ENCODE assay signal across 2 cellular contexts in the genomic region with DNA sequence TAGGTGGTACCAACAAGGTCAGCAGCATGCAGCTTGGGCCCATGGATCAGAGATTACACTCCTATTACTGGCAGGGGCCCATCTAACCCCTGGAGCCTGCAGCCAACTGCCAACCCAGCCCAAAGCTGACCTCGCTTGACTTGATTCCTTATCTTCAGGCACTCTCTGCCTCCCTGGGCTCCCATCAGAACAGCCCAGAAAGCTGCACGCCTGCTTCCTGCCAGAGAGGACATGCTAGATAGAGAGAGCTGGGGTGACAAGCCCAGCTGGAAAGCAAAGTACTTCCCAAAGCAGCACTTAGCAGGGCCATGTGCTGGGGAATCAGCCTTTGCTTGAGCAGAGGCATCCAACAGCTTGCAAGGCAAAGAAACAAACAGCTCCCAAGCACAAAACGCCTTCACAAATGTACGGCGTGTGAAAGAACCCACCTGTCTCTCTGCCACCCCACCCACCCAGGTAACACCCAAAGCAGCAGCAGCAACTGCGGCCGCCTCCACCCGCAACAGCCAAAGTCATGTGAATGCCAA.
TF ChIP-seq lines count a peak whose summit lies in the region.

No MANE protein-coding gene starts in this region.

TF ChIP-seq in SK-N-SH, 30 proteins besides CTCF, POLR2A, EP300 and RAD21 (continued from another document):
- no peak for TF ChIP-seq GABPA (IDR thresholded peaks at IDR 0.05; ENCODE audit: low read depth)
- TF ChIP-seq ELF1 (IDR thresholded peaks at IDR 0.05) = no peak
- TF ChIP-seq, protein P1, sequence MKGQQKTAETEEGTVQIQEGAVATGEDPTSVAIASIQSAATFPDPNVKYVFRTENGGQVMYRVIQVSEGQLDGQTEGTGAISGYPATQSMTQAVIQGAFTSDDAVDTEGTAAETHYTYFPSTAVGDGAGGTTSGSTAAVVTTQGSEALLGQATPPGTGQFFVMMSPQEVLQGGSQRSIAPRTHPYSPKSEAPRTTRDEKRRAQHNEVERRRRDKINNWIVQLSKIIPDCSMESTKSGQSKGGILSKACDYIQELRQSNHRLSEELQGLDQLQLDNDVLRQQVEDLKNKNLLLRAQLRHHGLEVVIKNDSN (IDR thresholded peaks at IDR 0.05; ENCODE audit: borderline replicate concordance, low read depth) = no peak
- TF ChIP-seq, protein P2, sequence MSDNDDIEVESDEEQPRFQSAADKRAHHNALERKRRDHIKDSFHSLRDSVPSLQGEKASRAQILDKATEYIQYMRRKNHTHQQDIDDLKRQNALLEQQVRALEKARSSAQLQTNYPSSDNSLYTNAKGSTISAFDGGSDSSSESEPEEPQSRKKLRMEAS (IDR thresholded peaks at IDR 0.05; ENCODE audit: low read depth) = no peak
- TF ChIP-seq JUND (IDR thresholded peaks at IDR 0.05) = no peak
- no peak for TF ChIP-seq TAF1 (IDR thresholded peaks at IDR 0.05; ENCODE audit: borderline replicate concordance, low read depth, low read length)

TF ChIP-seq in SK-N-SH treated with all-trans-retinoic acid at 6 μM for 48 hours, 23 proteins besides CTCF, POLR2A, EP300 and RAD21 (continued from another document):
- TF ChIP-seq, protein P3, sequence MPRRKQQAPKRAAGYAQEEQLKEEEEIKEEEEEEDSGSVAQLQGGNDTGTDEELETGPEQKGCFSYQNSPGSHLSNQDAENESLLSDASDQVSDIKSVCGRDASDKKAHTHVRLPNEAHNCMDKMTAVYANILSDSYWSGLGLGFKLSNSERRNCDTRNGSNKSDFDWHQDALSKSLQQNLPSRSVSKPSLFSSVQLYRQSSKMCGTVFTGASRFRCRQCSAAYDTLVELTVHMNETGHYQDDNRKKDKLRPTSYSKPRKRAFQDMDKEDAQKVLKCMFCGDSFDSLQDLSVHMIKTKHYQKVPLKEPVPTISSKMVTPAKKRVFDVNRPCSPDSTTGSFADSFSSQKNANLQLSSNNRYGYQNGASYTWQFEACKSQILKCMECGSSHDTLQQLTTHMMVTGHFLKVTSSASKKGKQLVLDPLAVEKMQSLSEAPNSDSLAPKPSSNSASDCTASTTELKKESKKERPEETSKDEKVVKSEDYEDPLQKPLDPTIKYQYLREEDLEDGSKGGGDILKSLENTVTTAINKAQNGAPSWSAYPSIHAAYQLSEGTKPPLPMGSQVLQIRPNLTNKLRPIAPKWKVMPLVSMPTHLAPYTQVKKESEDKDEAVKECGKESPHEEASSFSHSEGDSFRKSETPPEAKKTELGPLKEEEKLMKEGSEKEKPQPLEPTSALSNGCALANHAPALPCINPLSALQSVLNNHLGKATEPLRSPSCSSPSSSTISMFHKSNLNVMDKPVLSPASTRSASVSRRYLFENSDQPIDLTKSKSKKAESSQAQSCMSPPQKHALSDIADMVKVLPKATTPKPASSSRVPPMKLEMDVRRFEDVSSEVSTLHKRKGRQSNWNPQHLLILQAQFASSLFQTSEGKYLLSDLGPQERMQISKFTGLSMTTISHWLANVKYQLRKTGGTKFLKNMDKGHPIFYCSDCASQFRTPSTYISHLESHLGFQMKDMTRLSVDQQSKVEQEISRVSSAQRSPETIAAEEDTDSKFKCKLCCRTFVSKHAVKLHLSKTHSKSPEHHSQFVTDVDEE (CRISPR knock-in tag; IDR thresholded peaks at IDR 0.05) = no peak
- TF ChIP-seq, protein P4, sequence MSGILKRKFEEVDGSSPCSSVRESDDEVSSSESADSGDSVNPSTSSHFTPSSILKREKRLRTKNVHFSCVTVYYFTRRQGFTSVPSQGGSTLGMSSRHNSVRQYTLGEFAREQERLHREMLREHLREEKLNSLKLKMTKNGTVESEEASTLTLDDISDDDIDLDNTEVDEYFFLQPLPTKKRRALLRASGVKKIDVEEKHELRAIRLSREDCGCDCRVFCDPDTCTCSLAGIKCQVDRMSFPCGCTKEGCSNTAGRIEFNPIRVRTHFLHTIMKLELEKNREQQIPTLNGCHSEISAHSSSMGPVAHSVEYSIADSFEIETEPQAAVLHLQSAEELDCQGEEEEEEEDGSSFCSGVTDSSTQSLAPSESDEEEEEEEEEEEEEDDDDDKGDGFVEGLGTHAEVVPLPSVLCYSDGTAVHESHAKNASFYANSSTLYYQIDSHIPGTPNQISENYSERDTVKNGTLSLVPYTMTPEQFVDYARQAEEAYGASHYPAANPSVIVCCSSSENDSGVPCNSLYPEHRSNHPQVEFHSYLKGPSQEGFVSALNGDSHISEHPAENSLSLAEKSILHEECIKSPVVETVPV (CRISPR knock-in tag; IDR thresholded peaks at IDR 0.05) = no peak
